In genomic region chr7:10734595-10734994, GRCh38 we compare ENCODE assay signal across 33 cellular contexts.
"Had no signal": no experiment of that assay in that cellular context is flagged by ENCODE, and none has a peak within 500 bp of the region (broad histone marks: within the 10 kb centered on the region; RNA-seq: fewer than 3 reads in every experiment).

No MANE protein-coding gene starts in this region.

- H3K4me2 ChIP-seq: KMS-11 had no signal

- H3K4me3 ChIP-seq: MG63 had no signal

- DNase-seq: Karpas-422, Kasumi-1, MG63, MM.1S, NCI-H1048, NCI-H1092 treated with DMSO at 0.1 percent for 48 hours, NCI-H1105, NCI-H1105 treated with DMSO at 0.1 percent for 48 hours, NCI-H1417, NCI-H1417 treated with DMSO at 0.1 percent for 48 hours, NCI-H1436, NCI-H1436 treated with DMSO at 0.1 percent for 48 hours, NCI-H1694, NCI-H1694 treated with DMSO at 0.1 percent for 48 hours, NCI-H187, NCI-H187 treated with DMSO at 0.1 percent for 48 hours, NCI-H1930, NCI-H2029, NCI-H2029 treated with DMSO at 0.1 percent for 48 hours, NCI-H2081, NCI-H2081 treated with DMSO at 0.1 percent for 48 hours, NCI-H2107, NCI-H2171, NCI-H2171 treated with DMSO at 0.1 percent for 48 hours, NCI-H2227 treated with DMSO at 0.1 percent for 48 hours, NCI-H226, NCI-H345, NCI-H446, NCI-H446 treated with DMSO at 0.1 percent for 48 hours, NCI-H510A, NCI-H510A treated with DMSO at 0.1 percent for 48 hours, NCI-H524 had no signal

- H3K9ac ChIP-seq: KMS-11 had no signal

- H3K27me3 ChIP-seq: MG63 had no signal

- H3K27ac ChIP-seq: KMS-11 had no signal

- H3K9me3 ChIP-seq: MG63 had no signal

- H3K36me3 ChIP-seq: MG63 had no signal
